Comparison of ENCODE assay signal across 8 cellular contexts in the genomic region with DNA sequence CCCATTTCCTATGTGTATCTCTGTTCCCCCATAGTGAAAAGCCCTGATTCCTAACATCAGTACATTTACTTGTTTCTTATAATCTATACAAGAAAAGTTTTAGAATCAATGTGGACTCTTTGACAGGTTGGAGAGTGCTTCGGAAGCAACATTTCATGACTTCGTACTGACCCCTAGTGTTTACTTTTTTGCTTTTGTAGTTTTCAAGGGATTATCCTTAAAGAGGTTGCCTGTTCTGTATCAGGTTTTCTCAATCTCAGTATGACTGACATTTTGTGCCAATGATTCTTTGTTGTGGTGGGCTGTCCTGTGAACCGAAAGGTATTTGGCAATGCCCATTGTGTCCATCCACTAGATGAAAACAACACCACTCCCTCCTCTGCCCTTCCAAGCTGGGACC. TPM values are rescaled to one million over a fixed set of nuclear protein-coding genes. Genes with fewer than 3 reads are reported as not detected.
DNase-seq lines count a peak whose midpoint lies in the region; ATAC-seq lines count a peak whose summit lies in the region.

No MANE protein-coding gene starts in this region.

- H3K36me3 Mint-ChIP-seq in activated naive CD8-positive, alpha-beta T cell treated with anti-CD3 and anti-CD28 coated beads for 36 hours: no peaks in the 10 kb centered on the region
- no peaks in the 10 kb centered on the region for H3K36me3 Mint-ChIP-seq in T-helper 17 cell (ENCODE audit: low read depth)

- no peak overlapping the region for H3K27ac Mint-ChIP-seq in activated naive CD8-positive, alpha-beta T cell treated with anti-CD3 and anti-CD28 coated beads for 36 hours
- no peak overlapping the region for H3K27ac Mint-ChIP-seq in T-helper 17 cell

- H3K27me3 Mint-ChIP-seq in activated naive CD8-positive, alpha-beta T cell treated with anti-CD3 and anti-CD28 coated beads for 36 hours: peaks cover 25% of the 10 kb centered on the region
- peaks cover 44% of the 10 kb centered on the region for H3K27me3 Mint-ChIP-seq in T-helper 17 cell

- H3K4me1 Mint-ChIP-seq in activated naive CD8-positive, alpha-beta T cell treated with anti-CD3 and anti-CD28 coated beads for 36 hours: no peaks in the 10 kb centered on the region
- H3K4me1 Mint-ChIP-seq in T-helper 17 cell: no peaks in the 10 kb centered on the region

- H3K9me3 ChIP-seq in T-helper 17 cell (ENCODE audit: control insufficient read depth, low read length, poor library complexity, severe bottlenecking): no peaks in the 10 kb centered on the region

- DNase-seq in AML-193 (lab: John Stamatoyannopoulos, UW) (peak; percentile 45 to 50), SHP77 (lab: John Stamatoyannopoulos, UW) (peak; percentile 8 to 16), iris pigment epithelial cell (ENCODE audit: low read depth) (peak; percentile 40), T-helper 17 cell (no peak)
- DNase-seq in activated naive CD8-positive, alpha-beta T cell treated with anti-CD3 and anti-CD28 coated beads for 36 hours: no peak

- ATAC-seq in GM18870 (IDR thresholded peaks at IDR 0.05; ENCODE audit: unreplicated experiment) (peak; percentile 71), HG03521 (IDR thresholded peaks at IDR 0.05; ENCODE audit: unreplicated experiment) (peak; percentile 58), GM21381 (IDR thresholded peaks at IDR 0.05; ENCODE audit: unreplicated experiment) (no peak), T-helper 17 cell (no peak)

- H3K9me3 Mint-ChIP-seq in activated naive CD8-positive, alpha-beta T cell treated with anti-CD3 and anti-CD28 coated beads for 36 hours: no peaks in the 10 kb centered on the region

- no peak overlapping the region for H3K4me3 Mint-ChIP-seq in activated naive CD8-positive, alpha-beta T cell treated with anti-CD3 and anti-CD28 coated beads for 36 hours
- H3K4me3 Mint-ChIP-seq in T-helper 17 cell: no peak overlapping the region

RNA-seq across cellular contexts. Expression of gene SERPINB2, which starts 43.3 kb away (rescaled TPM):
- total RNA-seq in activated naive CD8-positive, alpha-beta T cell treated with anti-CD3 and anti-CD28 coated beads for 36 hours: not detected
- under 1 TPM; 0.45 to 0.99 TPM for total RNA-seq in T-helper 17 cell

Comparison
In these comparisons a context has a peak if more than half of its experiments do, and no peak if none do; other contexts are left out.
1. DNase-seq: peak in AML-193 (2 of 2), SHP77 (2 of 2) and iris pigment epithelial cell (single experiment); none in activated naive CD8-positive, alpha-beta T cell treated with anti-CD3 and anti-CD28 coated beads for 36 hours (single experiment) and T-helper 17 cell (0 of 3).
2. ATAC-seq: peak in GM18870 (single experiment) and HG03521 (single experiment); none in GM21381 (single experiment) and T-helper 17 cell (single experiment).